Comparison of ENCODE assay signal across 22 cellular contexts in genomic region chr18:9348766-9349165, GRCh38. TPM values are rescaled to one million over a fixed set of nuclear protein-coding genes. Genes with fewer than 3 reads are reported as not detected.
DNase-seq lines count a peak whose midpoint lies in the region; ATAC-seq and TF ChIP-seq lines count a peak whose summit lies in the region.
"Had no signal": no experiment of that assay in that cellular context is flagged by ENCODE, and none has a peak within 500 bp of the region (broad histone marks: within the 10 kb centered on the region; RNA-seq: fewer than 3 reads in every experiment).

No MANE protein-coding gene starts in this region.

- H3K4me2 ChIP-seq in mammary epithelial cell (ENCODE audit: insufficient read depth, low read depth, low read length) (peak overlapping the region; percentile 13), hepatocyte (peak overlapping the region; percentile 33)
- H3K4me2 ChIP-seq: GM23338 had no signal

- no peaks in the 10 kb centered on the region for H3K9me2 ChIP-seq in hepatocyte (replicated peaks; ENCODE audit: insufficient read depth)

- H3K4me1 ChIP-seq in mammary epithelial cell (ENCODE audit: insufficient read depth, low read length) (peaks cover 11% of the 10 kb centered on the region), breast epithelium (no peaks in the 10 kb centered on the region), hepatocyte (ENCODE audit: insufficient read depth) (peaks cover 13% of the 10 kb centered on the region), thoracic aorta (ENCODE audit: control insufficient read depth in 1 of 2, low read depth in 2 of 2) (peaks cover 13 to 49% of the 10 kb centered on the region in 2 donors), right cardiac atrium (ENCODE audit: control insufficient read depth, insufficient read depth, low read length) (no peaks in the 10 kb centered on the region)

- TF ChIP-seq CTCF in mammary epithelial cell (conservative IDR thresholded peaks at IDR 0.05 in 1 of 2, IDR thresholded peaks at IDR 0.05 in 1 of 2; ENCODE audit: extremely low read depth in 1 of 2, insufficient read depth in 1 of 2, low read depth in 1 of 2, low read length in 2 of 2), result no peak
- no peak for TF ChIP-seq CTCF in breast epithelium (IDR thresholded peaks at IDR 0.05)
- no peak for TF ChIP-seq CTCF in hepatocyte (IDR thresholded peaks at IDR 0.05; ENCODE audit: poor library complexity)
- no peak for TF ChIP-seq CTCF in thoracic aorta (IDR thresholded peaks at IDR 0.05)

- dilution Hi-C loops in mammary epithelial cell (cut with HindIII; ENCODE audit: low sequenced_read_pairs), result no loop called here

- CTCF ChIA-PET in mammary epithelial cell (lab: Charles Lee; ENCODE audit: low non-redundant PET), result no interaction called here

- H3K79me2 ChIP-seq in mammary epithelial cell (ENCODE audit: insufficient read depth, low read length), result peaks cover 27% of the 10 kb centered on the region
- peaks cover 36% of the 10 kb centered on the region for H3K79me2 ChIP-seq in hepatocyte

- in situ Hi-C loops in mammary epithelial cell (cut with MboI; ENCODE audit: low sequenced_read_pairs in 2 of 2), result no loop called here

- DNase-seq in mammary epithelial cell (no peak), breast epithelium (ENCODE audit: low spot score in 2 of 2) (no peak), amniotic epithelial cell (ENCODE audit: low read depth) (peak; percentile 30), hepatocyte (ENCODE audit: low spot score) (no peak), thoracic aorta (ENCODE audit: low spot score) (no peak), GM19238 (ENCODE audit: insufficient read length, low spot score) (no peak), NCI-H748 treated with DMSO at 0.1 percent for 48 hours (lab: John Stamatoyannopoulos, UW) (no peak), right cardiac atrium (no peak)
- DNase-seq: 8988T; activated CD4-positive, alpha-beta T cell treated with anti-CD3 and anti-CD28 coated beads for 1 hour; activated naive CD8-positive, alpha-beta T cell treated with anti-CD3 and anti-CD28 coated beads for 36 hours; islet precursor cell; NCI-H1048; NCI-H2081 treated with DMSO at 0.1 percent for 48 hours; NCI-H524; psoas muscle; stimulated activated CD4-positive, alpha-beta T cell treated with anti-CD3 and anti-CD28 coated beads, Interleukin-12 subunit alpha, Interleukin-12 subunit beta, amount 100 ng/mL, for 4 hours had no signal

- no peak for ATAC-seq in thoracic aorta (ENCODE audit: insufficient number of reproducible peaks, low FRiP score, low read depth)
- no peak for ATAC-seq in right cardiac atrium
- ATAC-seq: GM23338, psoas muscle had no signal

- no peak overlapping the region for H3K9ac ChIP-seq in mammary epithelial cell (ENCODE audit: insufficient read depth, low read length)

- H2AFZ ChIP-seq in mammary epithelial cell (ENCODE audit: low read depth, low read length) (no peak overlapping the region), hepatocyte (no peak overlapping the region)
- H2AFZ ChIP-seq: GM23338 had no signal

- TF ChIP-seq POLR2A in breast epithelium (IDR thresholded peaks at IDR 0.05), result no peak

- no peaks in the 10 kb centered on the region for H3K36me3 ChIP-seq in mammary epithelial cell (ENCODE audit: insufficient read depth, low read length)
- no peaks in the 10 kb centered on the region for H3K36me3 ChIP-seq in breast epithelium
- no peaks in the 10 kb centered on the region for H3K36me3 ChIP-seq in hepatocyte (replicated peaks; ENCODE audit: insufficient read depth, low read depth)
- H3K36me3 ChIP-seq in thoracic aorta, result peaks cover 4% of the 10 kb centered on the region
- H3K36me3 ChIP-seq: cardiac muscle cell had no signal

- H3K27me3 ChIP-seq in mammary epithelial cell (ENCODE audit: insufficient read depth, low read length) (no peaks in the 10 kb centered on the region), breast epithelium (no peaks in the 10 kb centered on the region), hepatocyte (no peaks in the 10 kb centered on the region), thoracic aorta (replicated peaks; ENCODE audit: insufficient read depth) (no peaks in the 10 kb centered on the region), right cardiac atrium (ENCODE audit: control insufficient read depth, insufficient read depth) (no peaks in the 10 kb centered on the region)
- H3K27me3 ChIP-seq: cardiac muscle cell, tibial nerve had no signal

- H4K20me1 ChIP-seq in mammary epithelial cell (ENCODE audit: insufficient read depth, low read length) (no peaks in the 10 kb centered on the region), hepatocyte (ENCODE audit: insufficient read depth, poor library complexity, severe bottlenecking) (no peaks in the 10 kb centered on the region)

- BruUV-seq in mammary epithelial cell (replicated peaks; lab: Mats Ljungman, UMichigan), result no TSS peak

- H3K27ac ChIP-seq in mammary epithelial cell (ENCODE audit: insufficient read depth, low read depth, low read length), result no peak overlapping the region
- no peak overlapping the region for H3K27ac ChIP-seq in breast epithelium
- peak overlapping the region; percentile 9 for H3K27ac ChIP-seq in hepatocyte
- H3K27ac ChIP-seq in thoracic aorta, result peak overlapping the region; percentile 42 to 48
- H3K27ac ChIP-seq in right cardiac atrium (ENCODE audit: low read length), result no peak overlapping the region
- H3K27ac ChIP-seq: C4-2B, cardiac muscle cell, HL-60, psoas muscle, tibial nerve had no signal

- H3K9me3 ChIP-seq in mammary epithelial cell (replicated peaks; ENCODE audit: insufficient read depth, low read length), result no peaks in the 10 kb centered on the region
- no peaks in the 10 kb centered on the region for H3K9me3 ChIP-seq in breast epithelium
- H3K9me3 ChIP-seq in hepatocyte (ENCODE audit: low read depth), result no peaks in the 10 kb centered on the region
- H3K9me3 ChIP-seq in thoracic aorta, result no peaks in the 10 kb centered on the region
- H3K9me3 ChIP-seq in right cardiac atrium (ENCODE audit: control insufficient read depth, low read length), result no peaks in the 10 kb centered on the region
- H3K9me3 ChIP-seq: psoas muscle, tibial nerve had no signal

- intact Hi-C loops in mammary epithelial cell (cut with micrococcal nuclease), result no loop called here
- intact Hi-C loops in breast epithelium (cut with DNase I; ENCODE audit: low total_unique reads), result no loop called here
- intact Hi-C loops in right cardiac atrium (cut with DNase I), result no loop called here

- H3K4me3 ChIP-seq in mammary epithelial cell (replicated peaks in 1 of 3; ENCODE audit: insufficient read depth in 1 of 3, low read depth in 2 of 3, low read length in 3 of 3) (no peak overlapping the region), breast epithelium (no peak overlapping the region), hepatocyte (no peak overlapping the region), thoracic aorta (peak overlapping the region; percentile 34), right cardiac atrium (ENCODE audit: low read length) (no peak overlapping the region)
- H3K4me3 ChIP-seq: cardiac muscle cell, GM23338, psoas muscle, tibial nerve had no signal

RNA-seq across cellular contexts. Expression of gene TWSG1, which starts 14.2 kb away (rescaled TPM):
- total RNA-seq in mammary epithelial cell (10 to 100 TPM; 41.0 to 63.8 TPM), breast epithelium (10 to 100 TPM; 34.4 to 45.9 (median 42.7) TPM), hepatocyte (60.5 and 61.4 TPM in 2 replicates), thoracic aorta (100 to 1,000 TPM; 107 to 130 TPM), right cardiac atrium (10 to 100 TPM; 13.5 to 19.2 (median 14.4) TPM)
- polyA plus RNA-seq in mammary epithelial cell (35.3 TPM), hepatocyte (35.7 and 36.7 TPM in 2 replicates), right cardiac atrium (9.9 TPM)
- 56.5 TPM for polyA minus RNA-seq in mammary epithelial cell

Comparison
In these comparisons a context has a peak if more than half of its experiments do, and no peak if none do; other contexts are left out.
1. H3K27ac ChIP-seq: peak in hepatocyte (single experiment) and thoracic aorta (2 of 2); none in mammary epithelial cell (single experiment), breast epithelium (0 of 2) and right cardiac atrium (single experiment).